8 cellular contexts compared by ENCODE assay signal in the genomic region with DNA sequence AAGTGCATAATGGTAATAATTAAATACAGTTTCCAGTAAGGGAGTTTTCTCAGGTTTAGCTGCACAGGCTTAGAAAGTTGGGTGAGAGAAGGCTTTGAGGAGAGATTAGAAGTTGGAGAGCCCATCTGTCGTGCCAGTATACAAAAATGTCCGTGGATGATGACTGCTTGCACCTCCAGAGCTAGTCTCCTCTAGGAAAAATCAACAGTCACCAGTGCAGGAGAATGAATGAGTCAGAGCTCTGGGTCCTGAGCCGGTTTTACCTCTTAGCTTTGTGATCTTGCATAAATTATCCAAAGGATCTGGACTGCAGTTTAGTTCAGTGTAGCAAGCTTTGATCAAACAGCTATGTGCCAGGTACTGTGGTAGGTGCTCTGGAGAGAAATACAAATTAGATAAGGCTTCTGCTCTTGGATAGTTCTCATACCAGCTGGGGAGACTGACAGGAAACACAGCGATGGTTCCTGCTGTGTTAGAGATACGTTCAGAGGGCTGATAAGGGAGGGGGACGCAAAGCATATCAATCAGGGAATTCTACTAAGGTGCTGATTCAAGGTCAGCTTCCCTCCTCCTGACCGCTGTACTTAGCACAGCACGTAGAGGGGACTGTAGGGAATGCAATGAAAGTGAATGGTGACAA.
A peak's percentile ranks its signal among the peaks of the same experiment; 100 is the strongest.
DNase-seq lines count a peak whose midpoint lies in the region; ATAC-seq, FAIRE-seq and TF ChIP-seq lines count a peak whose summit lies in the region.

No MANE protein-coding gene starts in this region.

- H3K4me3 ChIP-seq in breast epithelium: no peak overlapping the region
- no peak overlapping the region for H3K4me3 ChIP-seq in lung

- intact Hi-C loops in breast epithelium (cut with DNase I; ENCODE audit: low total_unique reads): no loop called here

- peak; percentile 65 for ATAC-seq in lung (ENCODE audit: insufficient read depth, low FRiP score)
- no peak for ATAC-seq in HG03196 (IDR thresholded peaks at IDR 0.05; ENCODE audit: unreplicated experiment)
- ATAC-seq in GM19455 (IDR thresholded peaks at IDR 0.05; ENCODE audit: unreplicated experiment): no peak
- ATAC-seq in GM21786 (IDR thresholded peaks at IDR 0.05; ENCODE audit: unreplicated experiment): no peak

- TF ChIP-seq CTCF in C4-2B (conservative IDR thresholded peaks at IDR 0.05) (no peak), breast epithelium (IDR thresholded peaks at IDR 0.05) (no peak), lung (IDR thresholded peaks at IDR 0.05; ENCODE audit: control extremely low read depth, extremely low read depth) (no peak)

- H3K27me3 ChIP-seq in breast epithelium (no peaks in the 10 kb centered on the region), lung (ENCODE audit: control insufficient read depth, insufficient read depth) (no peaks in the 10 kb centered on the region)

- H3K4me1 ChIP-seq in breast epithelium: peaks cover 0 to 27% of the 10 kb centered on the region in 2 donors
- peaks cover 13 to 39% of the 10 kb centered on the region in 2 donors for H3K4me1 ChIP-seq in lung (ENCODE audit: control insufficient read depth in 2 of 2, insufficient read depth in 2 of 2, low read length in 2 of 2)

- H3K9me3 ChIP-seq in breast epithelium (no peaks in the 10 kb centered on the region), lung (ENCODE audit: control insufficient read depth in 2 of 2, insufficient read depth in 1 of 2, low read length in 1 of 2) (no peaks in the 10 kb centered on the region)

- H3K36me3 ChIP-seq in breast epithelium (no peaks in the 10 kb centered on the region), lung (ENCODE audit: control insufficient read depth in 2 of 2, insufficient read depth in 2 of 2, low read length in 2 of 2) (no peaks in the 10 kb centered on the region)

- DNase-seq in M059J (ENCODE audit: low read depth) (peak; percentile 95), breast epithelium (ENCODE audit: low spot score in 2 of 2) (no peak), lung (ENCODE audit: low spot score) (peak; percentile 42), frontal cortex (ENCODE audit: low spot score in 2 of 2) (no peak)

- FAIRE-seq in frontal cortex (lab: Jason Lieb, UNC): no peak

- H3K27ac ChIP-seq in C4-2B (peak overlapping the region; percentile 34; the same call in 1 of the 2 replicates), breast epithelium (peak overlapping the region; percentile 40 to 60), lung (ENCODE audit: low read depth in 1 of 2, low read length in 1 of 2) (peak overlapping the region; percentile 41 to 88)

- TF ChIP-seq POLR2A in breast epithelium (IDR thresholded peaks at IDR 0.05): no peak

- 15 to 20% methylated on average over 8 of the region's 8 CpGs for WGBS in lung, 2 donors

Comparison
In these comparisons a context has a peak if more than half of its experiments do, and no peak if none do; other contexts are left out.
1. DNase-seq: peak in M059J (single experiment) and lung (single experiment); none in breast epithelium (0 of 2) and frontal cortex (0 of 2).
2. Peak in every context shown above with its lines, with median percentiles within 50 percentile points of each other: H3K27ac ChIP-seq.